In genomic region chr2:3517948-3518495, GRCh38 we compare ENCODE assay signal across 8 cellular contexts. TPM values are rescaled to one million over a fixed set of nuclear protein-coding genes. Genes with fewer than 3 reads are reported as not detected.
DNase-seq lines count a peak whose midpoint lies in the region; ATAC-seq lines count a peak whose summit lies in the region.

No MANE protein-coding gene starts in this region.

- no peaks in the 10 kb centered on the region for H3K27me3 Mint-ChIP-seq in activated CD8-positive, alpha-beta T cell treated with anti-CD3 and anti-CD28 coated beads, Interleukin-2, amount 10 ng/mL, durations not matched to agents 7 days and 5 days (ENCODE audit: low read depth)
- peaks cover 12 to 27% (median 24%) of the 10 kb centered on the region in 3 donors for H3K27me3 Mint-ChIP-seq in immature natural killer cell (ENCODE audit: low read depth in 3 of 3)

- CTCF ChIA-PET in activated CD8-positive, alpha-beta T cell treated with anti-CD3 and anti-CD28 coated beads, Interleukin-2, amount 10 ng/mL, durations not matched to agents 7 days and 5 days (lab: Charles Lee) = interaction anchor here (0.8 to 0.9 kb wide), 2 partner anchors 56 to 134 kb away, joined by 3 to 4 read pairs; no protein-coding TSS in a partner anchor

- peak overlapping the region; percentile 63 to 93 (median 88) for H3K9ac ChIP-seq in subcutaneous abdominal adipose tissue (ENCODE audit: low read length in 5 of 5)

- H3K27me3 ChIP-seq in subcutaneous abdominal adipose tissue (ENCODE audit: control insufficient read depth in 5 of 5, insufficient read depth in 4 of 5, low read length in 5 of 5) = no peaks in the 10 kb centered on the region

- H3K27ac Mint-ChIP-seq in activated CD8-positive, alpha-beta T cell treated with anti-CD3 and anti-CD28 coated beads, Interleukin-2, amount 10 ng/mL, durations not matched to agents 7 days and 5 days = peak overlapping the region; percentile 87
- H3K27ac Mint-ChIP-seq in immature natural killer cell = peak overlapping the region; percentile 82 to 91 (median 88)

- peaks cover 4 to 7% (median 6%) of the 10 kb centered on the region in 5 donors for H3K36me3 ChIP-seq in subcutaneous abdominal adipose tissue (ENCODE audit: control insufficient read depth in 5 of 5, insufficient read depth in 5 of 5, low read length in 5 of 5)

- POLR2A ChIA-PET in activated CD8-positive, alpha-beta T cell treated with anti-CD3 and anti-CD28 coated beads, Interleukin-2, amount 10 ng/mL, durations not matched to agents 7 days and 5 days (lab: Charles Lee) = interaction anchor here (1.0 to 2.3 kb wide), 6 partner anchors 37 to 61 kb away, joined by 3 to 12 read pairs (median 4); partner anchors contain the start of genes RNASEH1 and RPS7

- DNase-seq in NCI-H1105 treated with DMSO at 0.1 percent for 48 hours (lab: John Stamatoyannopoulos, UW) = peak; percentile 15
- no peak for DNase-seq in NCI-H1105 (lab: John Stamatoyannopoulos, UW)
- no peak for DNase-seq in activated CD8-positive, alpha-beta T cell treated with anti-CD3 and anti-CD28 coated beads, Interleukin-2, amount 10 ng/mL, durations not matched to agents 7 days and 5 days
- no peak for DNase-seq in immature natural killer cell
- DNase-seq in GDM1 (lab: John Stamatoyannopoulos, UW) = no peak
- DNase-seq in NCI-H774 (lab: John Stamatoyannopoulos, UW) = no peak

- H3K9me3 ChIP-seq in subcutaneous abdominal adipose tissue (ENCODE audit: control insufficient read depth in 5 of 5, low read length in 5 of 5) = no peaks in the 10 kb centered on the region

- peak overlapping the region; percentile 85 for H3K4me3 Mint-ChIP-seq in activated CD8-positive, alpha-beta T cell treated with anti-CD3 and anti-CD28 coated beads, Interleukin-2, amount 10 ng/mL, durations not matched to agents 7 days and 5 days
- H3K4me3 Mint-ChIP-seq in immature natural killer cell = peak overlapping the region; percentile 89 to 98 (median 92)

- H3K27ac ChIP-seq in subcutaneous abdominal adipose tissue (ENCODE audit: low read depth, low read length) = peak overlapping the region; percentile 90

- peak overlapping the region; percentile 81 to 92 (median 83) for H3K4me3 ChIP-seq in subcutaneous abdominal adipose tissue (ENCODE audit: low read depth in 1 of 5, low read length in 5 of 5)

- H3K4me1 Mint-ChIP-seq in activated CD8-positive, alpha-beta T cell treated with anti-CD3 and anti-CD28 coated beads, Interleukin-2, amount 10 ng/mL, durations not matched to agents 7 days and 5 days (ENCODE audit: low read depth) = peaks cover 44% of the 10 kb centered on the region
- peaks cover 30 to 31% of the 10 kb centered on the region in 2 donors for H3K4me1 Mint-ChIP-seq in immature natural killer cell

- peaks cover 8 to 32% (median 27%) of the 10 kb centered on the region in 5 donors for H3K4me1 ChIP-seq in subcutaneous abdominal adipose tissue (ENCODE audit: control insufficient read depth in 5 of 5, insufficient read depth in 5 of 5, low read length in 5 of 5)

- no peak for ATAC-seq in activated CD8-positive, alpha-beta T cell treated with anti-CD3 and anti-CD28 coated beads, Interleukin-2, amount 10 ng/mL, durations not matched to agents 7 days and 5 days
- no peak for ATAC-seq in HG03135 (IDR thresholded peaks at IDR 0.05; ENCODE audit: unreplicated experiment)

- peaks cover 26% of the 10 kb centered on the region for H3K36me3 Mint-ChIP-seq in activated CD8-positive, alpha-beta T cell treated with anti-CD3 and anti-CD28 coated beads, Interleukin-2, amount 10 ng/mL, durations not matched to agents 7 days and 5 days (ENCODE audit: low read depth)
- H3K36me3 Mint-ChIP-seq in immature natural killer cell = peaks cover 17 to 19% (median 17%) of the 10 kb centered on the region in 3 donors

- H3K9me3 Mint-ChIP-seq in activated CD8-positive, alpha-beta T cell treated with anti-CD3 and anti-CD28 coated beads, Interleukin-2, amount 10 ng/mL, durations not matched to agents 7 days and 5 days (ENCODE audit: insufficient read depth) = peaks cover 10% of the 10 kb centered on the region
- H3K9me3 Mint-ChIP-seq in immature natural killer cell = peaks cover 0 to 11% (median 2%) of the 10 kb centered on the region in 6 donors

RNA-seq across cellular contexts. Expression of gene ADI1, which starts 1.3 kb away (rescaled TPM):
- 10 to 100 TPM; 17.5 to 19.8 TPM for total RNA-seq in activated CD8-positive, alpha-beta T cell treated with anti-CD3 and anti-CD28 coated beads, Interleukin-2, amount 10 ng/mL, durations not matched to agents 7 days and 5 days
- 10 to 100 TPM; 31.0 to 66.1 (median 52.2) TPM for polyA plus RNA-seq in immature natural killer cell

RNA-seq across cellular contexts. Expression of gene RNASEH1, which starts 40.1 kb away (rescaled TPM):
- total RNA-seq in activated CD8-positive, alpha-beta T cell treated with anti-CD3 and anti-CD28 coated beads, Interleukin-2, amount 10 ng/mL, durations not matched to agents 7 days and 5 days = 10 to 100 TPM; 27.1 to 28.9 TPM
- polyA plus RNA-seq in immature natural killer cell = 10 to 100 TPM; 26.6 to 43.2 (median 41.6) TPM

RNA-seq across cellular contexts. Expression of gene RPS7, which starts 57.0 kb away (rescaled TPM):
- 1,000 to 10,000 TPM; 1,229 to 1,232 TPM for total RNA-seq in activated CD8-positive, alpha-beta T cell treated with anti-CD3 and anti-CD28 coated beads, Interleukin-2, amount 10 ng/mL, durations not matched to agents 7 days and 5 days
- polyA plus RNA-seq in immature natural killer cell = 1,000 to 10,000 TPM in 1 of 3 donors, 100 to 1,000 TPM in 2; 479 to 1,432 (median 642) TPM
